ENCODE assay signal across 13 cellular contexts in genomic region chr7:127486654-127487053, GRCh38.
DNase-seq lines count a peak whose midpoint lies in the region; ATAC-seq and TF ChIP-seq lines count a peak whose summit lies in the region.
"Had no signal": no experiment of that assay in that cellular context is flagged by ENCODE, and none has a peak within 500 bp of the region (broad histone marks: within the 10 kb centered on the region; RNA-seq: fewer than 3 reads in every experiment).

No MANE protein-coding gene starts in this region.

- no peaks in the 10 kb centered on the region for H3K36me3 ChIP-seq in mammary epithelial cell (ENCODE audit: insufficient read depth, low read length)
- H3K36me3 ChIP-seq: MG63, pancreas, upper lobe of right lung had no signal

- intact Hi-C loops in mammary epithelial cell (cut with micrococcal nuclease) (no loop called here), cardiac septum (cut with DNase I) (no loop called here), Right ventricle myocardium superior (cut with DNase I) (no loop called here)

- no peaks in the 10 kb centered on the region for H4K20me1 ChIP-seq in mammary epithelial cell (ENCODE audit: insufficient read depth, low read length)

- H3K9me3 ChIP-seq in mammary epithelial cell (replicated peaks; ENCODE audit: insufficient read depth, low read length): no peaks in the 10 kb centered on the region
- H3K9me3 ChIP-seq: MG63, pancreas, upper lobe of right lung had no signal

- no peaks in the 10 kb centered on the region for H3K79me2 ChIP-seq in mammary epithelial cell (ENCODE audit: insufficient read depth, low read length)

- no TSS peak for BruUV-seq in mammary epithelial cell (replicated peaks; lab: Mats Ljungman, UMichigan)

- dilution Hi-C loops in mammary epithelial cell (cut with HindIII; ENCODE audit: low sequenced_read_pairs): no loop called here

- no peak overlapping the region for H3K27ac ChIP-seq in C4-2B
- no peak overlapping the region for H3K27ac ChIP-seq in mammary epithelial cell (ENCODE audit: insufficient read depth, low read depth, low read length)
- H3K27ac ChIP-seq: pancreas, upper lobe of right lung, VCaP had no signal

- ATAC-seq in GM18870 (IDR thresholded peaks at IDR 0.05; ENCODE audit: unreplicated experiment) (peak; percentile 57), GM21447 (IDR thresholded peaks at IDR 0.05; ENCODE audit: unreplicated experiment) (no peak), Right ventricle myocardium superior (ENCODE audit: poor library complexity) (no peak)
- ATAC-seq: pancreas, upper lobe of right lung had no signal

- H3K4me3 ChIP-seq in mammary epithelial cell (replicated peaks in 1 of 3; ENCODE audit: insufficient read depth in 1 of 3, low read depth in 2 of 3, low read length in 3 of 3): no peak overlapping the region
- H3K4me3 ChIP-seq: MG63, pancreas, upper lobe of right lung had no signal

- no peaks in the 10 kb centered on the region for H3K4me1 ChIP-seq in mammary epithelial cell (ENCODE audit: insufficient read depth, low read length)
- H3K4me1 ChIP-seq: upper lobe of right lung had no signal

- TF ChIP-seq CTCF in C4-2B (conservative IDR thresholded peaks at IDR 0.05) (peak; percentile 22), mammary epithelial cell (conservative IDR thresholded peaks at IDR 0.05 in 1 of 2, IDR thresholded peaks at IDR 0.05 in 1 of 2; ENCODE audit: extremely low read depth in 1 of 2, insufficient read depth in 1 of 2, low read depth in 1 of 2, low read length in 2 of 2) (peak; percentile 24 to 41)

- 44% methylated on average over 2 of the region's 3 CpGs for WGBS in mammary epithelial cell (ENCODE audit: low coverage, missing lambda C conversion rate)

- no peak overlapping the region for H3K9ac ChIP-seq in mammary epithelial cell (ENCODE audit: insufficient read depth, low read length)

- DNase-seq in HPDE6-E6E7 (ENCODE audit: extremely low spot score): peak; percentile 4
- peak; percentile 29 for DNase-seq in mammary epithelial cell
- DNase-seq in cardiac septum (ENCODE audit: low spot score): no peak
- no peak for DNase-seq in mesenteric fat pad (ENCODE audit: low spot score)
- no peak for DNase-seq in Right ventricle myocardium superior
- DNase-seq: COR-L47, MG63, pancreas, upper lobe of right lung had no signal

- no peak overlapping the region for H3K4me2 ChIP-seq in mammary epithelial cell (ENCODE audit: insufficient read depth, low read depth, low read length)

- CTCF ChIA-PET in mammary epithelial cell (lab: Charles Lee; ENCODE audit: low non-redundant PET): no interaction called here

- in situ Hi-C loops in mammary epithelial cell (cut with MboI; ENCODE audit: low sequenced_read_pairs in 2 of 2): no loop called here

- H2AFZ ChIP-seq in mammary epithelial cell (ENCODE audit: low read depth, low read length): no peak overlapping the region

- H3K27me3 ChIP-seq in mammary epithelial cell (ENCODE audit: insufficient read depth, low read length): no peaks in the 10 kb centered on the region
- H3K27me3 ChIP-seq: MG63, pancreas, upper lobe of right lung had no signal

Comparison
In these comparisons a context has a peak if more than half of its experiments do, and no peak if none do; other contexts are left out.
1. DNase-seq: peak in HPDE6-E6E7 (single experiment) and mammary epithelial cell (single experiment); none in cardiac septum (single experiment), mesenteric fat pad (single experiment) and Right ventricle myocardium superior (single experiment).